26 cellular contexts compared by ENCODE assay signal in genomic region chr16:2331932-2332267, GRCh38.
"Had no signal": no experiment of that assay in that cellular context is flagged by ENCODE, and none has a peak within 500 bp of the region (broad histone marks: within the 10 kb centered on the region; RNA-seq: fewer than 3 reads in every experiment).

No MANE protein-coding gene starts in this region.

- H3K4me3 ChIP-seq: ascending aorta, breast epithelium, cardiac muscle cell, colonic mucosa, esophagus squamous epithelium had no signal

- H3K4me1 ChIP-seq: ascending aorta, breast epithelium, colonic mucosa, esophagus squamous epithelium had no signal

- ATAC-seq: activated CD8-positive, alpha-beta T cell treated with anti-CD3 and anti-CD28 coated beads for 36 hours; activated naive CD4-positive, alpha-beta T cell treated with anti-CD3 and anti-CD28 coated beads, Interleukin-2, amount 50 U/mL, for 72 hours; activated T-cell treated with anti-CD3 and anti-CD28 coated beads, Interleukin-2, amount 50 U/mL, for 72 hours; T-helper 17 cell had no signal

- H3K36me3 ChIP-seq: breast epithelium, cardiac muscle cell, colonic mucosa, esophagus squamous epithelium had no signal

- H3K9me3 ChIP-seq: ascending aorta, breast epithelium, colonic mucosa, esophagus squamous epithelium had no signal

- H3K27ac ChIP-seq: ascending aorta, breast epithelium, cardiac muscle cell, colonic mucosa, epithelial cell of prostate, esophagus squamous epithelium had no signal

- DNase-seq: activated CD4-positive, alpha-beta T cell treated with anti-CD3 and anti-CD28 coated beads for 48 hours; activated CD4-positive, alpha-beta T cell treated with anti-CD3 and anti-CD28 coated beads, Interleukin-2, amount 50 U/mL, for 1 hour; activated CD4-positive, alpha-beta T cell treated with anti-CD3 and anti-CD28 coated beads, Interleukin-2, amount 50 U/mL, for 48 hours; activated CD8-positive, alpha-beta memory T cell treated with anti-CD3 and anti-CD28 coated beads for 24 hours; activated CD8-positive, alpha-beta T cell treated with anti-CD3 and anti-CD28 coated beads for 36 hours; activated gamma-delta T cell; activated naive CD4-positive, alpha-beta T cell; activated naive CD4-positive, alpha-beta T cell treated with anti-CD3 and anti-CD28 coated beads, Interleukin-2, amount 10 ng/mL, durations not matched to agents 7 days and 5 days; activated naive CD8-positive, alpha-beta T cell treated with anti-CD3 and anti-CD28 coated beads, Interleukin-2, amount 10 ng/mL, durations not matched to agents 7 days and 5 days; activated T-cell treated with anti-CD3 and anti-CD28 coated beads for 4 hours; activated T-cell treated with anti-CD3 and anti-CD28 coated beads, Interleukin-2, amount 50 U/mL, for 24 hours; activated T-cell treated with anti-CD3 and anti-CD28 coated beads, Interleukin-2, amount 50 U/mL, for 72 hours; central memory CD4-positive, alpha-beta T cell; cerebellar nuclear complex; colonic mucosa; effector CD8-positive, alpha-beta T cell; esophagus squamous epithelium; foreskin melanocyte; SW 1271; T-helper 1 cell; T-helper 17 cell had no signal

- H3K27me3 ChIP-seq: ascending aorta, breast epithelium, colonic mucosa had no signal
